2 cellular contexts compared by ENCODE assay signal in genomic region chr14:33774866-33775519, GRCh38.
TF ChIP-seq lines count a peak whose summit lies in the region.

No MANE protein-coding gene starts in this region.

TF ChIP-seq in HepG2, 621 proteins besides CTCF, POLR2A, EP300 and RAD21:
- TF ChIP-seq MAFK (conservative IDR thresholded peaks at IDR 0.05 in 1 of 2, IDR thresholded peaks at IDR 0.05 in 1 of 2; ENCODE audit: low read length in 2 of 2) (peak; percentile 36 to 78; a peak in 2 of 4 replicates), KDM2A (CRISPR knock-in tag; IDR thresholded peaks at IDR 0.05; ENCODE audit: borderline replicate concordance, low read depth) (no peak), RFX5 (IDR thresholded peaks at IDR 0.05; ENCODE audit: low read depth, low read length) (no peak), RFXAP (CRISPR knock-in tag; IDR thresholded peaks at IDR 0.05; ENCODE audit: borderline replicate concordance) (no peak), MAFF (IDR thresholded peaks at IDR 0.05; ENCODE audit: low read depth, low read length) (peak; percentile 52; the same call in 1 of the 2 replicates)

TF ChIP-seq in K562, 482 proteins besides CTCF, POLR2A, EP300 and RAD21 (continued from another document):
- TF ChIP-seq ZNF778 (CRISPR knock-in tag; IDR thresholded peaks at IDR 0.05) (no peak), ZNF707 (CRISPR knock-in tag; conservative IDR thresholded peaks at IDR 0.05) (no peak), RCOR1 (IDR thresholded peaks at IDR 0.05; ENCODE audit: borderline replicate concordance in 1 of 2, low read depth in 2 of 2, low read length in 2 of 2) (no peak), ZNF316 (IDR thresholded peaks at IDR 0.05) (peak; percentile 83), THRAP3 (IDR thresholded peaks at IDR 0.05; ENCODE audit: borderline replicate concordance) (no peak), ZNF263 (CRISPR knock-in tag; IDR thresholded peaks at IDR 0.05; ENCODE audit: borderline replicate concordance) (no peak), PBX2 (CRISPR knock-in tag; IDR thresholded peaks at IDR 0.05; ENCODE audit: low read depth) (no peak), PBX2 (tag; conservative IDR thresholded peaks at IDR 0.05; ENCODE audit: low read depth) (no peak), MTA2 (IDR thresholded peaks at IDR 0.05; ENCODE audit: low read depth) (no peak), FOS (IDR thresholded peaks at IDR 0.05; ENCODE audit: extremely low read depth, insufficient read length) (no peak), ESRRA (IDR thresholded peaks at IDR 0.05; ENCODE audit: borderline replicate concordance, low read depth) (no peak), KDM1A (IDR thresholded peaks at IDR 0.05) (no peak), CREBBP (IDR thresholded peaks at IDR 0.05; ENCODE audit: low read depth, low read length) (no peak), TAL1 (IDR thresholded peaks at IDR 0.05) (no peak), ZBTB49 (CRISPR knock-in tag; IDR thresholded peaks at IDR 0.05; ENCODE audit: borderline replicate concordance) (no peak), CBFA2T3 (IDR thresholded peaks at IDR 0.05) (no peak), NELFE (IDR thresholded peaks at IDR 0.05; ENCODE audit: insufficient read depth, insufficient read length) (no peak), HNRNPLL (IDR thresholded peaks at IDR 0.05; ENCODE audit: low read depth, low read length, poor library complexity, severe bottlenecking) (no peak), ZNF23 (CRISPR knock-in tag; IDR thresholded peaks at IDR 0.05) (no peak), MAFG (tag; conservative IDR thresholded peaks at IDR 0.05) (peak; percentile 59), ZNF584 (CRISPR knock-in tag; IDR thresholded peaks at IDR 0.05; ENCODE audit: low read depth) (no peak), NFIC (IDR thresholded peaks at IDR 0.05) (no peak), ILK (tag; IDR thresholded peaks at IDR 0.05; ENCODE audit: borderline replicate concordance, low read depth) (no peak), CHAMP1 (IDR thresholded peaks at IDR 0.05) (no peak), C11orf30 (IDR thresholded peaks at IDR 0.05; ENCODE audit: low read depth) (peak; percentile 72), SRSF7 (optimal IDR thresholded peaks at IDR 0.05; ENCODE audit: low read depth, low read length) (no peak)
- TF ChIP-seq, protein P1, sequence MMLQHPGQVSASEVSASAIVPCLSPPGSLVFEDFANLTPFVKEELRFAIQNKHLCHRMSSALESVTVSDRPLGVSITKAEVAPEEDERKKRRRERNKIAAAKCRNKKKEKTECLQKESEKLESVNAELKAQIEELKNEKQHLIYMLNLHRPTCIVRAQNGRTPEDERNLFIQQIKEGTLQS (IDR thresholded peaks at IDR 0.05), result peak; percentile 64
- TF ChIP-seq, protein P1 (CRISPR knock-in tag; conservative IDR thresholded peaks at IDR 0.05), result no peak
- TF ChIP-seq, protein P2, sequence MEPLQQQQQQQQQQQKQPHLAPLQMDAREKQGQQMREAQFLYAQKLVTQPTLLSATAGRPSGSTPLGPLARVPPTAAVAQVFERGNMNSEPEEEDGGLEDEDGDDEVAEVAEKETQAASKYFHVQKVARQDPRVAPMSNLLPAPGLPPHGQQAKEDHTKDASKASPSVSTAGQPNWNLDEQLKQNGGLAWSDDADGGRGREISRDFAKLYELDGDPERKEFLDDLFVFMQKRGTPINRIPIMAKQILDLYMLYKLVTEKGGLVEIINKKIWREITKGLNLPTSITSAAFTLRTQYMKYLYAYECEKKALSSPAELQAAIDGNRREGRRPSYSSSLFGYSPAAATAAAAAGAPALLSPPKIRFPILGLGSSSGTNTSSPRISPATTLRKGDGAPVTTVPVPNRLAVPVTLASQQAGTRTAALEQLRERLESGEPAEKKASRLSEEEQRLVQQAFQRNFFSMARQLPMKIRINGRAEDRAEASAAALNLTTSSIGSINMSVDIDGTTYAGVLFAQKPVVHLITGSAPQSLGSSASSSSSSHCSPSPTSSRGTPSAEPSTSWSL (CRISPR knock-in tag; IDR thresholded peaks at IDR 0.05; ENCODE audit: borderline replicate concordance), result no peak
- TF ChIP-seq, protein P3, sequence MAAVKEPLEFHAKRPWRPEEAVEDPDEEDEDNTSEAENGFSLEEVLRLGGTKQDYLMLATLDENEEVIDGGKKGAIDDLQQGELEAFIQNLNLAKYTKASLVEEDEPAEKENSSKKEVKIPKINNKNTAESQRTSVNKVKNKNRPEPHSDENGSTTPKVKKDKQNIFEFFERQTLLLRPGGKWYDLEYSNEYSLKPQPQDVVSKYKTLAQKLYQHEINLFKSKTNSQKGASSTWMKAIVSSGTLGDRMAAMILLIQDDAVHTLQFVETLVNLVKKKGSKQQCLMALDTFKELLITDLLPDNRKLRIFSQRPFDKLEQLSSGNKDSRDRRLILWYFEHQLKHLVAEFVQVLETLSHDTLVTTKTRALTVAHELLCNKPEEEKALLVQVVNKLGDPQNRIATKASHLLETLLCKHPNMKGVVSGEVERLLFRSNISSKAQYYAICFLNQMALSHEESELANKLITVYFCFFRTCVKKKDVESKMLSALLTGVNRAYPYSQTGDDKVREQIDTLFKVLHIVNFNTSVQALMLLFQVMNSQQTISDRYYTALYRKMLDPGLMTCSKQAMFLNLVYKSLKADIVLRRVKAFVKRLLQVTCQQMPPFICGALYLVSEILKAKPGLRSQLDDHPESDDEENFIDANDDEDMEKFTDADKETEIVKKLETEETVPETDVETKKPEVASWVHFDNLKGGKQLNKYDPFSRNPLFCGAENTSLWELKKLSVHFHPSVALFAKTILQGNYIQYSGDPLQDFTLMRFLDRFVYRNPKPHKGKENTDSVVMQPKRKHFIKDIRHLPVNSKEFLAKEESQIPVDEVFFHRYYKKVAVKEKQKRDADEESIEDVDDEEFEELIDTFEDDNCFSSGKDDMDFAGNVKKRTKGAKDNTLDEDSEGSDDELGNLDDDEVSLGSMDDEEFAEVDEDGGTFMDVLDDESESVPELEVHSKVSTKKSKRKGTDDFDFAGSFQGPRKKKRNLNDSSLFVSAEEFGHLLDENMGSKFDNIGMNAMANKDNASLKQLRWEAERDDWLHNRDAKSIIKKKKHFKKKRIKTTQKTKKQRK (IDR thresholded peaks at IDR 0.05; ENCODE audit: borderline replicate concordance, low read depth, low read length), result no peak
- TF ChIP-seq, protein P4, sequence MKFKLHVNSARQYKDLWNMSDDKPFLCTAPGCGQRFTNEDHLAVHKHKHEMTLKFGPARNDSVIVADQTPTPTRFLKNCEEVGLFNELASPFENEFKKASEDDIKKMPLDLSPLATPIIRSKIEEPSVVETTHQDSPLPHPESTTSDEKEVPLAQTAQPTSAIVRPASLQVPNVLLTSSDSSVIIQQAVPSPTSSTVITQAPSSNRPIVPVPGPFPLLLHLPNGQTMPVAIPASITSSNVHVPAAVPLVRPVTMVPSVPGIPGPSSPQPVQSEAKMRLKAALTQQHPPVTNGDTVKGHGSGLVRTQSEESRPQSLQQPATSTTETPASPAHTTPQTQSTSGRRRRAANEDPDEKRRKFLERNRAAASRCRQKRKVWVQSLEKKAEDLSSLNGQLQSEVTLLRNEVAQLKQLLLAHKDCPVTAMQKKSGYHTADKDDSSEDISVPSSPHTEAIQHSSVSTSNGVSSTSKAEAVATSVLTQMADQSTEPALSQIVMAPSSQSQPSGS (CRISPR knock-in tag; IDR thresholded peaks at IDR 0.05), result no peak
